ENCODE assay signal across 28 cellular contexts in genomic region chr18:41354151-41354550, GRCh38.
"Had no signal": no experiment of that assay in that cellular context is flagged by ENCODE, and none has a peak within 500 bp of the region (broad histone marks: within the 10 kb centered on the region; RNA-seq: fewer than 3 reads in every experiment).

No MANE protein-coding gene starts in this region.

- H3K27me3 ChIP-seq: gastrocnemius medialis, neural progenitor cell, sigmoid colon, spleen, testis, tibial artery, upper lobe of left lung had no signal

- H3K9me3 ChIP-seq: gastrocnemius medialis, prostate gland, sigmoid colon, testis, upper lobe of left lung had no signal

- H3K36me3 ChIP-seq: gastrocnemius medialis, neural progenitor cell, prostate gland, sigmoid colon, spleen, tibial artery, upper lobe of left lung had no signal

- ATAC-seq: effector memory CD8-positive, alpha-beta T cell; gastrocnemius medialis; left lobe of liver; naive thymus-derived CD4-positive, alpha-beta T cell; right cardiac atrium; stimulated activated memory B cell treated with anti-CD40 and anti-IgM and Interleukin-4, amounts not matched to agents 10 μg/mL and 1 μg/mL and 100 μg/mL, for 72 hours; stimulated activated naive CD8-positive, alpha-beta T cell treated with anti-CD3 and anti-CD28 coated beads, Interleukin-15, Interleukin-2, amounts not matched to agents 100 U/mL and 50 U/mL, for 24 hours had no signal

- H3K4me1 ChIP-seq: gastrocnemius medialis, neural progenitor cell, prostate gland, sigmoid colon, spleen, testis, tibial artery, upper lobe of left lung had no signal

- H3K27me3 Mint-ChIP-seq: effector memory CD8-positive, alpha-beta T cell; naive thymus-derived CD4-positive, alpha-beta T cell; stimulated activated memory B cell treated with anti-CD40 and anti-IgM and Interleukin-4, amounts not matched to agents 10 μg/mL and 1 μg/mL and 100 μg/mL, for 72 hours had no signal

- DNase-seq: cortex of kidney; effector memory CD8-positive, alpha-beta T cell; foreskin fibroblast; gastrocnemius medialis; head of caudate nucleus; mesendoderm; midbrain; naive thymus-derived CD4-positive, alpha-beta T cell; nucleus accumbens; right cardiac atrium; sigmoid colon; spleen; stimulated activated CD4-positive, alpha-beta T cell treated with anti-CD3 and anti-CD28 coated beads, Interleukin-4, amount 100 ng/mL, for 4 hours; stimulated activated naive CD8-positive, alpha-beta T cell treated with anti-CD3 and anti-CD28 coated beads, Interleukin-15, Interleukin-2, amounts not matched to agents 100 U/mL and 50 U/mL, for 24 hours; substantia nigra; testis; tibial artery; upper lobe of left lung had no signal

- FAIRE-seq: endometrium, keratinocyte, urothelium cell line had no signal

- H3K36me3 Mint-ChIP-seq: naive thymus-derived CD4-positive, alpha-beta T cell; neural progenitor cell; stimulated activated memory B cell treated with anti-CD40 and anti-IgM and Interleukin-4, amounts not matched to agents 10 μg/mL and 1 μg/mL and 100 μg/mL, for 72 hours had no signal

- H3K4me1 Mint-ChIP-seq: naive thymus-derived CD4-positive, alpha-beta T cell; nephron; neural progenitor cell; stimulated activated memory B cell treated with anti-CD40 and anti-IgM and Interleukin-4, amounts not matched to agents 10 μg/mL and 1 μg/mL and 100 μg/mL, for 72 hours had no signal

- H2AFZ ChIP-seq: neural progenitor cell had no signal

- H3K4me3 ChIP-seq: gastrocnemius medialis, lung, neural progenitor cell, prostate gland, sigmoid colon, skin epidermis, spleen, testis, tibial artery, upper lobe of left lung had no signal

- H3K4me2 ChIP-seq: neural progenitor cell had no signal

- H3K27ac ChIP-seq: gastrocnemius medialis, neural progenitor cell, prostate gland, sigmoid colon, skin epidermis, spleen, testis, tibial artery, upper lobe of left lung had no signal

- H3K9ac ChIP-seq: neural progenitor cell had no signal

- H3K27ac Mint-ChIP-seq: effector memory CD8-positive, alpha-beta T cell; naive thymus-derived CD4-positive, alpha-beta T cell; neural progenitor cell; stimulated activated memory B cell treated with anti-CD40 and anti-IgM and Interleukin-4, amounts not matched to agents 10 μg/mL and 1 μg/mL and 100 μg/mL, for 72 hours had no signal

- H3K4me3 Mint-ChIP-seq: effector memory CD8-positive, alpha-beta T cell; naive thymus-derived CD4-positive, alpha-beta T cell; nephron; neural progenitor cell; stimulated activated memory B cell treated with anti-CD40 and anti-IgM and Interleukin-4, amounts not matched to agents 10 μg/mL and 1 μg/mL and 100 μg/mL, for 72 hours had no signal
